28 cellular contexts compared by ENCODE assay signal in the genomic region with DNA sequence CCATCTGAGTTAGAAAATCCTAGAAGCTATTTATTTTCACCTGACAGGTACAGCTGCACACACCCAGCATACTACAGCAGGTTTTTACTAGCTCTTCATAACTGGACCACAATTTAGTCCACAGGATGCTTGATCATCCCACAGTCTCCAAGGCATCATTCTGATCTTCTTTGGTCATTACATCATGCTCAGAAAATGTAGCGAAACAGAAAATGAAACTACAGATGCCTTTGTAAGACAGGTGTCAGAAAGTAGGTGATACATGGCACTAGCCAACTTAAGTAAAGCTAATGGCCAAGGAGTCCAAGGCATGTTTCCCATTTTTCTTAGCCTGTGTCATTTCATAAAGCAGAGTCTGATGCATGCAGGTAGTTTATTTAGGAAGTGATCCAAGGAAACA.
DNase-seq lines count a peak whose midpoint lies in the region; ATAC-seq lines count a peak whose summit lies in the region.
"Had no signal": no experiment of that assay in that cellular context is flagged by ENCODE, and none has a peak within 500 bp of the region (broad histone marks: within the 10 kb centered on the region; RNA-seq: fewer than 3 reads in every experiment).

No MANE protein-coding gene starts in this region.

- ATAC-seq in GM18870 (IDR thresholded peaks at IDR 0.05; ENCODE audit: unreplicated experiment) (peak; percentile 65), HG02798 (IDR thresholded peaks at IDR 0.05; ENCODE audit: poor library complexity, unreplicated experiment) (peak; percentile 57), GM19023 (IDR thresholded peaks at IDR 0.05; ENCODE audit: unreplicated experiment) (no peak)
- ATAC-seq: activated T-helper 17 cell treated with anti-CD3 and anti-CD28 coated beads, Interleukin-2, amount 50 U/mL, for 72 hours; HCT116; HepG2; mucosa of descending colon; natural killer cell treated with Interleukin-12 subunit alpha and Interleukin-12 subunit beta and Interleukin-15 and Interleukin-18, amount 100 ng/mL, for 72 hours; T-helper 17 cell had no signal

- DNase-seq in HT1080 (ENCODE audit: low read depth) (peak; percentile 10), glomerular visceral epithelial cell (ENCODE audit: extremely low spot score) (peak; percentile 28), DMS153 (lab: John Stamatoyannopoulos, UW) (no peak), NCI-H526 treated with DMSO at 0.1 percent for 48 hours (lab: John Stamatoyannopoulos, UW) (no peak)
- no peak for DNase-seq in stimulated activated naive CD4-positive, alpha-beta T cell treated with Interleukin-2 at 50 U/mL for 16 hours (lab: John Stamatoyannopoulos, UW)
- DNase-seq: activated CD4-positive, alpha-beta memory T cell treated with anti-CD3 and anti-CD28 coated beads, Interleukin-2, amount 10 ng/mL, durations not matched to agents 7 days and 5 days; activated CD4-positive, CD25-positive, alpha-beta regulatory T cell treated with anti-CD3 and anti-CD28 coated beads, Interleukin-2, amount 50 U/mL, for 72 hours; activated CD8-positive, alpha-beta memory T cell treated with anti-CD3 and anti-CD28 coated beads, Interleukin-2, amount 50 U/mL, for 48 hours; activated naive CD4-positive, alpha-beta T cell treated with anti-CD3 and anti-CD28 coated beads, Interleukin-2, amount 50 U/mL, for 16 hours; amniotic stem cell; brain microvascular endothelial cell; DMS79 treated with DMSO at 0.1 percent for 48 hours; effector CD4-positive, alpha-beta T cell; Karpas-422; mucosa of descending colon; NCI-H1048; NCI-H1694 treated with DMSO at 0.1 percent for 48 hours; NCI-H2171 treated with DMSO at 0.1 percent for 48 hours; stomach; T-helper 17 cell; tibial artery had no signal

Comparison
In these comparisons a context has a peak if more than half of its experiments do, and no peak if none do; other contexts are left out.
1. DNase-seq: peak in HT1080 (single experiment) and glomerular visceral epithelial cell (single experiment); none in DMS153 (single experiment), stimulated activated naive CD4-positive, alpha-beta T cell treated with Interleukin-2 at 50 U/mL for 16 hours (single experiment) and NCI-H526 treated with DMSO at 0.1 percent for 48 hours (single experiment).